11 cellular contexts compared by ENCODE assay signal in the genomic region with DNA sequence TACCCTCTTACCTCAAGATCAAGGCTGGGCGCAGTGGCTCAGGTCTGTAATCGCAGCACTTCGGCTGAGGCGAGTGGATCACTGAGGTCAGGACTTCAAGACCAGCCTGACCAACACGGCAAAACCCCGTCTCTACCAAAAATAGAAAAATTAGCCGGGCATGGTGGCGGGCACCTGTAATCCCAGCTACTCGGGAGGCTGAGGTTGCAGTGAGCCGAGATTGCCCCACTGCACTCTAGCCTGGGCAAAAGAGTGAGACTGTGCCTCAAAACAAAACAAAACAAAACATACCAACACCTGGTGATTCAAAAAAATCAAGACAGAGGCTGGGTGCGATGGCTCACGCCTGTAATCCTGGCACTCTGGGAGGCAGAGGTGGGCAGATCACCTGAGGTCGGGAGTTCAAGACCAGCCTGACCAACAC. TPM values are rescaled to one million over a fixed set of nuclear protein-coding genes. Genes with fewer than 3 reads are reported as not detected.
A peak's percentile ranks its signal among the peaks of the same experiment; 100 is the strongest.
DNase-seq lines count a peak whose midpoint lies in the region; ATAC-seq and TF ChIP-seq lines count a peak whose summit lies in the region.
"Not testable (repeated sequence)": the region's sequence is repeated elsewhere in the genome, so short reads cannot be mapped to it uniquely, and the experiment has no call there.
"Had no signal": no experiment of that assay in that cellular context is flagged by ENCODE, and none has a peak within 500 bp of the region (broad histone marks: within the 10 kb centered on the region; RNA-seq: fewer than 3 reads in every experiment).

No MANE protein-coding gene starts in this region.

- H3K27me3 ChIP-seq in CD8-positive, alpha-beta T cell (ENCODE audit: insufficient read depth, low read length); OCI-LY1 (ENCODE audit: insufficient read depth, low read length); adrenal gland; liver (ENCODE audit: control insufficient read depth in 4 of 4, insufficient read depth in 4 of 4, low read length in 3 of 4); thoracic aorta (replicated peaks; ENCODE audit: insufficient read depth): not testable (repeated sequence)

- not testable (repeated sequence) for H2AFZ ChIP-seq in OCI-LY1 (ENCODE audit: low read length)

- 72 to 83% (median 76%) methylated on average over 13 of the region's 13 CpGs for WGBS in adrenal gland, 4 donors
- WGBS in liver, result 72% methylated on average over 13 of the region's 13 CpGs

- peaks cover 52% of the 10 kb centered on the region for H3K4me1 ChIP-seq in CD8-positive, alpha-beta T cell (ENCODE audit: insufficient read depth, low read length)
- H3K4me1 ChIP-seq in OCI-LY1 (ENCODE audit: insufficient read depth, low read length, severe bottlenecking), result peaks cover 78% of the 10 kb centered on the region
- H3K4me1 ChIP-seq in adrenal gland (replicated peaks in 1 of 2), result peaks cover 54 to 75% of the 10 kb centered on the region in 2 donors
- H3K4me1 ChIP-seq in liver (ENCODE audit: control insufficient read depth in 4 of 4, insufficient read depth in 4 of 4, low read length in 3 of 4), result peaks cover 16 to 56% (median 35%) of the 10 kb centered on the region in 4 donors
- H3K4me1 ChIP-seq in thoracic aorta (ENCODE audit: control insufficient read depth in 1 of 2, low read depth in 2 of 2), result peaks cover 51 to 60% of the 10 kb centered on the region in 2 donors

- POLR2A ChIA-PET in CD8-positive, alpha-beta T cell (lab: Charles Lee), result interaction anchor here (0.8 to 16.6 kb wide), 3 partner anchors 9 to 56 kb away, joined by 3 to 584 read pairs (median 3); a partner anchor contains a TSS
- POLR2A ChIA-PET in activated CD4-positive, alpha-beta memory T cell treated with anti-CD3 and anti-CD28 coated beads for 36 hours (lab: Charles Lee), result interaction anchor here (0.8 to 13.7 kb wide), 5 partner anchors 9 to 54 kb away, joined by 3 to 527 read pairs (median 8); no protein-coding TSS in a partner anchor

- intact Hi-C loops in CD8-positive, alpha-beta T cell (cut with DNase I, micrococcal nuclease), result loop anchor here in 1 of 2 experiments (5.0 kb wide), 1 partner anchor 484 kb away; a partner anchor contains a TSS
- intact Hi-C loops in activated CD4-positive, alpha-beta memory T cell treated with anti-CD3 and anti-CD28 coated beads for 36 hours (cut with micrococcal nuclease), result loop anchor here (1.0 kb wide), 1 partner anchor 10 kb away; no protein-coding TSS in a partner anchor
- intact Hi-C loops in adrenal gland (cut with DNase I), result not testable (repeated sequence)

- H3K9me3 Mint-ChIP-seq in CD8-positive, alpha-beta T cell; activated CD4-positive, alpha-beta memory T cell treated with anti-CD3 and anti-CD28 coated beads for 36 hours; progenitor cell of endocrine pancreas (ENCODE audit: low read depth): not testable (repeated sequence)

- peak overlapping the region; percentile 98 for H3K27ac Mint-ChIP-seq in CD8-positive, alpha-beta T cell
- H3K27ac Mint-ChIP-seq in activated CD4-positive, alpha-beta memory T cell treated with anti-CD3 and anti-CD28 coated beads for 36 hours, result peak overlapping the region; percentile 98
- peak overlapping the region; percentile 90 for H3K27ac Mint-ChIP-seq in progenitor cell of endocrine pancreas

- peak overlapping the region; percentile 33 for H3K4me3 ChIP-seq in CD8-positive, alpha-beta T cell (ENCODE audit: low read depth, low read length)
- H3K4me3 ChIP-seq in OCI-LY1 (ENCODE audit: low read depth, low read length, poor library complexity, severe bottlenecking); liver (ENCODE audit: low read depth in 1 of 3, low read length in 3 of 3): not testable (repeated sequence)
- peak overlapping the region in 1 of 4 donors; percentile 6 for H3K4me3 ChIP-seq in adrenal gland
- H3K4me3 ChIP-seq in epithelial cell of proximal tubule (ENCODE audit: low read depth, low read length), result peak overlapping the region; percentile 6
- peak overlapping the region; percentile 93 for H3K4me3 ChIP-seq in thoracic aorta

- DNase-seq in CD8-positive, alpha-beta T cell, result peak in 2 of 7 experiments; percentile 31 to 49
- DNase-seq in activated CD4-positive, alpha-beta memory T cell treated with anti-CD3 and anti-CD28 coated beads for 36 hours, result peak; percentile 67
- peak in 2 of 7 donors; percentile 25 to 57 for DNase-seq in adrenal gland
- DNase-seq in epithelial cell of proximal tubule (ENCODE audit: low read depth); progenitor cell of endocrine pancreas (ENCODE audit: low spot score, unreplicated experiment); thoracic aorta (ENCODE audit: low spot score): not testable (repeated sequence)

- H3K36me3 Mint-ChIP-seq in CD8-positive, alpha-beta T cell, result peaks cover 80% of the 10 kb centered on the region
- peaks cover 81% of the 10 kb centered on the region for H3K36me3 Mint-ChIP-seq in activated CD4-positive, alpha-beta memory T cell treated with anti-CD3 and anti-CD28 coated beads for 36 hours
- peaks cover 50% of the 10 kb centered on the region for H3K36me3 Mint-ChIP-seq in progenitor cell of endocrine pancreas (ENCODE audit: insufficient read depth)

- not testable (repeated sequence) for H4K20me1 ChIP-seq in OCI-LY1 (ENCODE audit: insufficient read depth, low read length)

- H3F3A ChIP-seq in OCI-LY1 (ENCODE audit: insufficient read depth, low read length), result peaks cover 14% of the 10 kb centered on the region

- H3K9me2 ChIP-seq in OCI-LY1 (ENCODE audit: low read depth, low read length), result not testable (repeated sequence)

- H3K79me2 ChIP-seq in OCI-LY1 (ENCODE audit: insufficient read depth, low read length), result peaks cover 45% of the 10 kb centered on the region

- H3K27ac ChIP-seq in CD8-positive, alpha-beta T cell (ENCODE audit: low read depth, low read length), result peak overlapping the region; percentile 42
- peak overlapping the region; percentile 99 for H3K27ac ChIP-seq in OCI-LY1 (ENCODE audit: low read depth, low read length, poor library complexity, severe bottlenecking)
- H3K27ac ChIP-seq in adrenal gland, result peak overlapping the region in 3 of 5 donors; percentile 10 to 100 (median 44)
- peak overlapping the region; percentile 49 to 57 for H3K27ac ChIP-seq in liver (ENCODE audit: low read depth in 1 of 2, low read length in 2 of 2)
- peak overlapping the region; percentile 99 to 100 for H3K27ac ChIP-seq in thoracic aorta

- TF ChIP-seq POLR2A in adrenal gland (IDR thresholded peaks at IDR 0.05), result peak in 1 of 2 donors; percentile 12

- ATAC-seq in CD8-positive, alpha-beta T cell; thoracic aorta (ENCODE audit: insufficient number of reproducible peaks, low FRiP score, low read depth): not testable (repeated sequence)

- not testable (repeated sequence) for TF ChIP-seq RAD21 in liver (IDR thresholded peaks at IDR 0.05)

- H3K4me3 Mint-ChIP-seq in CD8-positive, alpha-beta T cell, result peak overlapping the region; percentile 96
- H3K4me3 Mint-ChIP-seq in activated CD4-positive, alpha-beta memory T cell treated with anti-CD3 and anti-CD28 coated beads for 36 hours, result peak overlapping the region; percentile 93
- not testable (repeated sequence) for H3K4me3 Mint-ChIP-seq in progenitor cell of endocrine pancreas (ENCODE audit: low read depth)

- H3K4me1 Mint-ChIP-seq in CD8-positive, alpha-beta T cell (ENCODE audit: low read depth), result peaks cover 66% of the 10 kb centered on the region
- H3K4me1 Mint-ChIP-seq in activated CD4-positive, alpha-beta memory T cell treated with anti-CD3 and anti-CD28 coated beads for 36 hours (ENCODE audit: low read depth), result peaks cover 61% of the 10 kb centered on the region
- peaks cover 46% of the 10 kb centered on the region for H3K4me1 Mint-ChIP-seq in progenitor cell of endocrine pancreas (ENCODE audit: low read depth)

- H3K27me3 Mint-ChIP-seq in CD8-positive, alpha-beta T cell (ENCODE audit: low read depth); activated CD4-positive, alpha-beta memory T cell treated with anti-CD3 and anti-CD28 coated beads for 36 hours; progenitor cell of endocrine pancreas: not testable (repeated sequence)

- H3K9me3 ChIP-seq in CD8-positive, alpha-beta T cell (ENCODE audit: low read length); OCI-LY1 (ENCODE audit: low read length); adrenal gland (replicated peaks in 1 of 3); liver (ENCODE audit: control insufficient read depth in 4 of 4, low read length in 3 of 4); thoracic aorta: not testable (repeated sequence)

- CTCF ChIA-PET in CD8-positive, alpha-beta T cell (lab: Charles Lee), result interaction anchor here (18.7 to 34.3 kb wide), 2 partner anchors 13 to 45 kb away, joined by 349 to 799 read pairs; a partner anchor contains a TSS
- CTCF ChIA-PET in activated CD4-positive, alpha-beta memory T cell treated with anti-CD3 and anti-CD28 coated beads for 36 hours (lab: Charles Lee), result interaction anchor here (1.4 to 15.1 kb wide), 2 partner anchors 11 to 33 kb away, joined by 3 to 276 read pairs; no protein-coding TSS in a partner anchor

- TF ChIP-seq CTCF in CD8-positive, alpha-beta T cell (IDR thresholded peaks at IDR 0.05); OCI-LY1 (IDR thresholded peaks at IDR 0.05; ENCODE audit: low read length); adrenal gland (IDR thresholded peaks at IDR 0.05); epithelial cell of proximal tubule (conservative IDR thresholded peaks at IDR 0.05; ENCODE audit: low read depth, low read length); liver (IDR thresholded peaks at IDR 0.05; ENCODE audit: low read depth, low read length, missing input control); progenitor cell of endocrine pancreas (IDR thresholded peaks at IDR 0.05; ENCODE audit: unreplicated experiment); thoracic aorta (IDR thresholded peaks at IDR 0.05): not testable (repeated sequence)

- peak overlapping the region; percentile 15; the same call in 1 of the 2 replicates for H3K4me2 ChIP-seq in OCI-LY1 (ENCODE audit: low read length)

- not testable (repeated sequence) for H3K9ac ChIP-seq in OCI-LY1 (ENCODE audit: low read length)
- peak overlapping the region in 1 of 2 donors; percentile 3 for H3K9ac ChIP-seq in liver (ENCODE audit: low read depth in 1 of 2, low read length in 2 of 2)

- peaks cover 47% of the 10 kb centered on the region for H3K36me3 ChIP-seq in CD8-positive, alpha-beta T cell (ENCODE audit: insufficient read depth, low read length)
- peaks cover 75% of the 10 kb centered on the region for H3K36me3 ChIP-seq in OCI-LY1 (ENCODE audit: insufficient read depth, low read length)
- peaks cover 0 to 75% of the 10 kb centered on the region in 2 donors for H3K36me3 ChIP-seq in adrenal gland (replicated peaks in 1 of 2)
- peaks cover 8 to 41% (median 30%) of the 10 kb centered on the region in 4 donors for H3K36me3 ChIP-seq in liver (ENCODE audit: control insufficient read depth in 4 of 4, insufficient read depth in 3 of 4, low read depth in 1 of 4, low read length in 3 of 4)
- peaks cover 51% of the 10 kb centered on the region for H3K36me3 ChIP-seq in thoracic aorta

RNA-seq across cellular contexts. Expression of a gene that starts 5.8 kb away (rescaled TPM):
- total RNA-seq in CD8-positive, alpha-beta T cell, result 100 to 1,000 TPM; 682 to 685 TPM
- 100 to 1,000 TPM; 280 to 288 TPM for total RNA-seq in activated CD4-positive, alpha-beta memory T cell treated with anti-CD3 and anti-CD28 coated beads for 36 hours
- 100 to 1,000 TPM; 146 to 299 (median 207) TPM for total RNA-seq in adrenal gland
- 100 to 1,000 TPM in 1 of 3 donors, 10 to 100 TPM in 2; 57.4 to 187 (median 90.5) TPM for polyA plus RNA-seq in adrenal gland
- total RNA-seq in epithelial cell of proximal tubule, result 144 and 162 TPM in 2 replicates
- 100 to 1,000 TPM in 1 of 2 donors, 10 to 100 TPM in 1; 94.6 to 181 TPM for total RNA-seq in liver
- 10 to 100 TPM; 23.4 to 65.4 TPM for polyA plus RNA-seq in liver
- 204 and 212 TPM in 2 replicates for total RNA-seq in progenitor cell of endocrine pancreas
- 100 to 1,000 TPM; 588 to 607 TPM for total RNA-seq in thoracic aorta

RNA-seq across cellular contexts. Expression of a gene that starts 24.5 kb away (rescaled TPM):
- not detected for total RNA-seq in CD8-positive, alpha-beta T cell
- 1 to 10 TPM; 1.1 TPM for total RNA-seq in activated CD4-positive, alpha-beta memory T cell treated with anti-CD3 and anti-CD28 coated beads for 36 hours
- 10 to 100 TPM in 4 of 8 donors, 1 to 10 TPM in 4; 4.5 to 34.4 (median 9.2) TPM for total RNA-seq in adrenal gland
- 10 to 100 TPM in 2 of 3 donors, 1 to 10 TPM in 1; 1.7 to 31.4 (median 31.1) TPM for polyA plus RNA-seq in adrenal gland
- 0.80 and 7.3 TPM in 2 replicates for total RNA-seq in epithelial cell of proximal tubule
- 10 to 100 TPM in 1 of 2 donors, 1 to 10 TPM in 1; 5.6 to 11.5 TPM for total RNA-seq in liver
- 10 to 100 TPM; 11.4 to 12.2 TPM for polyA plus RNA-seq in liver
- 5.5 and 6.9 TPM in 2 replicates for total RNA-seq in progenitor cell of endocrine pancreas
- total RNA-seq in thoracic aorta, result 10 to 100 TPM; 28.4 to 45.1 TPM
- polyA plus RNA-seq: neural cell had no signal

RNA-seq across cellular contexts. Expression of a gene that starts 55.8 kb away (rescaled TPM):
- total RNA-seq in CD8-positive, alpha-beta T cell, result 100 to 1,000 TPM; 140 to 141 TPM
- 100 to 1,000 TPM; 212 to 219 TPM for total RNA-seq in activated CD4-positive, alpha-beta memory T cell treated with anti-CD3 and anti-CD28 coated beads for 36 hours
- total RNA-seq in adrenal gland (100 to 1,000 TPM in 5 of 8 donors, 10 to 100 TPM in 3; 91.8 to 167 (median 118) TPM), epithelial cell of proximal tubule (159 and 225 TPM in 2 replicates), liver (10 to 100 TPM; 53.2 to 57.3 TPM), progenitor cell of endocrine pancreas (164 and 169 TPM in 2 replicates), thoracic aorta (10 to 100 TPM; 85.7 to 94.5 TPM)
- polyA plus RNA-seq in adrenal gland (100 to 1,000 TPM in 2 of 3 donors, 10 to 100 TPM in 1; 100.0 to 215 (median 110) TPM), liver (10 to 100 TPM; 19.0 to 59.8 TPM)

RNA-seq across cellular contexts. Expression of a gene that starts 58.1 kb away (rescaled TPM):
- total RNA-seq in CD8-positive, alpha-beta T cell, result not detected
- total RNA-seq in activated CD4-positive, alpha-beta memory T cell treated with anti-CD3 and anti-CD28 coated beads for 36 hours, result not detected
- total RNA-seq in adrenal gland (under 1 TPM in 1 of 8 donors, not detected in 7; 0.61 TPM), epithelial cell of proximal tubule (not detected in 2 replicates), liver (not detected), progenitor cell of endocrine pancreas (0.57 TPM in 1 of 2 replicates, not detected in the other), thoracic aorta (not detected)
- polyA plus RNA-seq in adrenal gland (under 1 TPM in 1 of 3 donors, not detected in 2; 0.40 TPM), liver (not detected)
- total RNA-seq: kidney epithelial cell, RPMI7951 had no signal
- polyA plus RNA-seq: neural cell had no signal

Comparison
In these comparisons a context has a peak if more than half of its experiments do, and no peak if none do; other contexts are left out.
1. H3K27ac ChIP-seq: peak in every context shown above with its lines; median percentile 100 in thoracic aorta; 99 in OCI-LY1; 53 in liver; 44 in adrenal gland; 42 in CD8-positive, alpha-beta T cell.